8 cellular contexts compared by ENCODE assay signal in genomic region chr1:234607091-234608025, GRCh38. TPM values are rescaled to one million over a fixed set of nuclear protein-coding genes. Genes with fewer than 3 reads are reported as not detected.
DNase-seq lines count a peak whose midpoint lies in the region; ATAC-seq and TF ChIP-seq lines count a peak whose summit lies in the region.

No MANE protein-coding gene starts in this region.

- WGBS in esophagus squamous epithelium, 2 donors, result 0 to 2% methylated on average over 16 to 21 of the region's 22 CpGs

- peak overlapping the region; percentile 70 to 98 (median 85) for H3K4me3 ChIP-seq in esophagus squamous epithelium

- no peaks in the 10 kb centered on the region for H3K9me3 ChIP-seq in esophagus squamous epithelium

- H3K36me3 ChIP-seq in esophagus squamous epithelium, result peaks cover 6 to 20% (median 19%) of the 10 kb centered on the region in 3 donors

- H3K36me3 Mint-ChIP-seq in neural crest cell (ENCODE audit: low read depth), result peaks cover 7% of the 10 kb centered on the region

- peak in 1 of 4 donors; percentile 26 for TF ChIP-seq POLR2A in esophagus squamous epithelium (IDR thresholded peaks at IDR 0.05)

- TF ChIP-seq CTCF in esophagus squamous epithelium (IDR thresholded peaks at IDR 0.05), result no peak
- TF ChIP-seq CTCF in neural crest cell (conservative IDR thresholded peaks at IDR 0.05), result peak; percentile 41

- peaks cover 14 to 74% (median 23%) of the 10 kb centered on the region in 3 donors for H3K4me1 ChIP-seq in esophagus squamous epithelium

- peak; percentile 49 for DNase-seq in NOMO-1 treated with DMSO at 0.1 percent for 48 hours (lab: John Stamatoyannopoulos, UW; ENCODE audit: unreplicated experiment)
- DNase-seq in NOMO-1 treated with dmso at 0.1 percent for 144 hours (lab: John Stamatoyannopoulos, UW; ENCODE audit: unreplicated experiment), result no peak
- DNase-seq in NCI-H2081 treated with DMSO at 0.1 percent for 48 hours (lab: John Stamatoyannopoulos, UW), result peak; percentile 48
- DNase-seq in activated CD4-positive, alpha-beta T cell treated with anti-CD3 and anti-CD28 coated beads, Interleukin-2, amount 50 U/mL, for 48 hours, result peak; percentile 29 to 44
- no peak for DNase-seq in esophagus squamous epithelium (lab: John Stamatoyannopoulos, UW)
- DNase-seq in neural crest cell (ENCODE audit: low read depth, low spot score), result no peak
- DNase-seq in effector CD8-positive, alpha-beta T cell (lab: John Stamatoyannopoulos, UW), result no peak

- H3K4me1 Mint-ChIP-seq in neural crest cell, result peaks cover 76% of the 10 kb centered on the region

- H3K9me3 Mint-ChIP-seq in neural crest cell, result no peaks in the 10 kb centered on the region

- H3K27ac ChIP-seq in esophagus squamous epithelium, result peak overlapping the region; percentile 99 to 100 (median 100)

- H3K27ac Mint-ChIP-seq in neural crest cell (ENCODE audit: unreplicated experiment), result peak overlapping the region; percentile 92

- no peaks in the 10 kb centered on the region for H3K27me3 ChIP-seq in esophagus squamous epithelium

- intact Hi-C loops in esophagus squamous epithelium (cut with DNase I), result loop anchor here (5.0 kb wide), 2 partner anchors 115 to 470 kb away; no protein-coding TSS in a partner anchor

- H3K27me3 Mint-ChIP-seq in neural crest cell (ENCODE audit: low read depth), result peaks cover 6% of the 10 kb centered on the region

- peak overlapping the region; percentile 95 for H3K4me3 Mint-ChIP-seq in neural crest cell

- ATAC-seq in GM19351 (IDR thresholded peaks at IDR 0.05; ENCODE audit: unreplicated experiment), result no peak

RNA-seq across cellular contexts. Expression of gene IRF2BP2, which starts 2.6 kb away (rescaled TPM):
- total RNA-seq in esophagus squamous epithelium (10 to 100 TPM; 52.5 to 66.8 (median 57.6) TPM), neural crest cell (55.6 and 59.9 TPM in 2 replicates)

Comparison
In these comparisons a context has a peak if more than half of its experiments do, and no peak if none do; other contexts are left out.
1. DNase-seq: peak in NOMO-1 treated with DMSO at 0.1 percent for 48 hours (single experiment), NCI-H2081 treated with DMSO at 0.1 percent for 48 hours (single experiment) and activated CD4-positive, alpha-beta T cell treated with anti-CD3 and anti-CD28 coated beads, Interleukin-2, amount 50 U/mL, for 48 hours (2 of 2); none in NOMO-1 treated with dmso at 0.1 percent for 144 hours (single experiment), esophagus squamous epithelium (single experiment), neural crest cell (single experiment) and effector CD8-positive, alpha-beta T cell (single experiment).